In the genomic region with DNA sequence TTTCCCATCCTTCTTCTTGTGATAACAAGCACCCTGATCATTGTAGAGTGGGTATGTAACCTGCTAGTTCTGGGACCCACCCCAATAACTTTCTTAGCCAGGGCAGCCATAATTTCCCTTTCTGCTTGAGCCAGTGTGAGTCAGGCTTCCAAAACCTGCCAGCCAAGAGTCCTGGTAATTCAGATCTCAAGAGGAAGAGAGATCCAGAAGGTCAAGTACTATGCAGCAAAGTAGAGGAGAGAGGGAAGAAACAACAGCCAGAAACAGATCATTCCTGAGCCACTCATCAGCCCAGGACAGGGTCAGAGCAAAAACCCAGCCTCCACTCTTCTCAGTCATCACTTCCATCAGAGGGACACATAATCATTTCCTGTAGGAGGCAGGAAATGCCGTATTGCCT, we compare ENCODE assay signal across 15 cellular contexts.
A peak's percentile ranks its signal among the peaks of the same experiment; 100 is the strongest.
DNase-seq lines count a peak whose midpoint lies in the region; ATAC-seq and TF ChIP-seq lines count a peak whose summit lies in the region.
"Had no signal": no experiment of that assay in that cellular context is flagged by ENCODE, and none has a peak within 500 bp of the region (broad histone marks: within the 10 kb centered on the region; RNA-seq: fewer than 3 reads in every experiment).

No MANE protein-coding gene starts in this region.

- H3K27ac ChIP-seq in BLaER1 (no peak overlapping the region), RWPE2 (ENCODE audit: poor library complexity, severe bottlenecking) (no peak overlapping the region), esophagus muscularis mucosa (replicated peaks in 1 of 4) (peak overlapping the region in 1 of 4 donors; percentile 24)
- H3K27ac ChIP-seq: KMS-11, SJSA1 had no signal

- no peaks in the 10 kb centered on the region for H3K27me3 ChIP-seq in BLaER1
- peaks cover 18% of the 10 kb centered on the region for H3K27me3 ChIP-seq in RWPE2 (ENCODE audit: insufficient read depth, poor library complexity, severe bottlenecking)
- no peaks in the 10 kb centered on the region for H3K27me3 ChIP-seq in esophagus muscularis mucosa
- H3K27me3 ChIP-seq: SJSA1 had no signal

- no peak for TF ChIP-seq POLR2A in esophagus muscularis mucosa (IDR thresholded peaks at IDR 0.05; ENCODE audit: low read depth)

- peak; percentile 41; the same call in 1 of the 3 replicates for ATAC-seq in RWPE2 (ENCODE audit: low read depth)
- no peak for ATAC-seq in HG03135 (IDR thresholded peaks at IDR 0.05; ENCODE audit: unreplicated experiment)
- no peak for ATAC-seq in left colon

- H4K20me1 ChIP-seq in BLaER1, result no peaks in the 10 kb centered on the region

- no peaks in the 10 kb centered on the region for H3K4me1 ChIP-seq in BLaER1
- H3K4me1 ChIP-seq in RWPE2 (ENCODE audit: insufficient read depth, poor library complexity, severe bottlenecking), result no peaks in the 10 kb centered on the region
- H3K4me1 ChIP-seq in esophagus muscularis mucosa, result peaks cover 0 to 28% (median 12%) of the 10 kb centered on the region in 4 donors
- H3K4me1 ChIP-seq: BE2C had no signal

- no peak overlapping the region for H3K9ac ChIP-seq in BLaER1
- H3K9ac ChIP-seq: KMS-11 had no signal

- peak overlapping the region; percentile 14; the same call in 1 of the 2 replicates for H3K4me2 ChIP-seq in BLaER1
- H3K4me2 ChIP-seq: KMS-11 had no signal

- no peak for TF ChIP-seq CTCF in RWPE2 (IDR thresholded peaks at IDR 0.05; ENCODE audit: poor library complexity, severe bottlenecking)
- no peak for TF ChIP-seq CTCF in esophagus muscularis mucosa (IDR thresholded peaks at IDR 0.05)

- no peak for TF ChIP-seq EP300 in esophagus muscularis mucosa (IDR thresholded peaks at IDR 0.05)

- WGBS in esophagus muscularis mucosa, result 31% methylated on average over 1 of the region's 1 CpG

- 0 out of 2 replicates have a peak, but pooled peaks cover 8% of the 10 kb centered on the region for H3K9me3 ChIP-seq in BLaER1
- no peaks in the 10 kb centered on the region for H3K9me3 ChIP-seq in RWPE2 (ENCODE audit: severe bottlenecking)
- H3K9me3 ChIP-seq in esophagus muscularis mucosa, result peaks cover 0 to 9% (median 3%) of the 10 kb centered on the region in 4 donors
- H3K9me3 ChIP-seq: BE2C, SJSA1 had no signal

- intact Hi-C loops in esophagus muscularis mucosa (cut with DNase I), result no loop called here
- intact Hi-C loops in left colon (cut with DNase I, micrococcal nuclease), result no loop called here

- DNase-seq in RWPE2 (ENCODE audit: low spot score), result no peak
- peak; percentile 57 for DNase-seq in esophagus muscularis mucosa (ENCODE audit: extremely low spot score)
- DNase-seq in stromal cell of bone marrow (ENCODE audit: low read depth), result peak; percentile 53
- DNase-seq in islet precursor cell, result no peak
- no peak for DNase-seq in left colon
- DNase-seq: BE2C; CD4-positive, alpha-beta memory T cell; DMS153; GF-D8; NCI-H1417 treated with DMSO at 0.1 percent for 48 hours; NCI-H526 had no signal

- H3K4me3 ChIP-seq in BLaER1 (no peak overlapping the region), RWPE2 (ENCODE audit: severe bottlenecking) (no peak overlapping the region), esophagus muscularis mucosa (no peak overlapping the region)
- H3K4me3 ChIP-seq: SJSA1 had no signal

- H3K36me3 ChIP-seq in BLaER1 (no peaks in the 10 kb centered on the region), RWPE2 (ENCODE audit: low read depth) (no peaks in the 10 kb centered on the region), esophagus muscularis mucosa (no peaks in the 10 kb centered on the region)
- H3K36me3 ChIP-seq: BE2C, SJSA1 had no signal

Comparison
In these comparisons a context has a peak if more than half of its experiments do, and no peak if none do; other contexts are left out.
1. DNase-seq: peak in esophagus muscularis mucosa (single experiment) and stromal cell of bone marrow (single experiment); none in RWPE2 (single experiment), islet precursor cell (single experiment) and left colon (0 of 2).